Comparison of ENCODE assay signal across 1 cellular context in the genomic region with DNA sequence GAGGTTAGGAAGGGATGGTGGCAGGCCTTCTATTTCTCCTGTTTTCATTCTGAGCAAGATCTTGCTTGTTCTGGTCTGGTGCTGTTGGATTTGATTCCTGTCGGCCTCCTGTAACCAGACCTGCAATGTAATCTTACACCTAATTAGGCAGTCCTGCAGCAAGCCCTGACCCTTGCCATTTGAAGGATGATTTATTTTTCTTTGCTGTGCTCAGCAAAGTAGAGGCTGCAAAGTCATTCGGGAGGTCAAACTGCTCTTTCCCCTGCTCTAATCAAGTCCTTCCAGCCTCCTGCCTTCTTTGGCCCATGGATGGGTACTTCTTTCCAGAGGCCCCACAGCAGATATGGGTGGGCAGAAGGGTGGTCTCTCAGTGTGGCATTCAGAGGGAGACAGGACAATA.
TF ChIP-seq lines count a peak whose summit lies in the region.

No MANE protein-coding gene starts in this region.

TF ChIP-seq in GM23338, 12 proteins besides CTCF, POLR2A, EP300 and RAD21 (continued from another document):
- TF ChIP-seq, protein P1, sequence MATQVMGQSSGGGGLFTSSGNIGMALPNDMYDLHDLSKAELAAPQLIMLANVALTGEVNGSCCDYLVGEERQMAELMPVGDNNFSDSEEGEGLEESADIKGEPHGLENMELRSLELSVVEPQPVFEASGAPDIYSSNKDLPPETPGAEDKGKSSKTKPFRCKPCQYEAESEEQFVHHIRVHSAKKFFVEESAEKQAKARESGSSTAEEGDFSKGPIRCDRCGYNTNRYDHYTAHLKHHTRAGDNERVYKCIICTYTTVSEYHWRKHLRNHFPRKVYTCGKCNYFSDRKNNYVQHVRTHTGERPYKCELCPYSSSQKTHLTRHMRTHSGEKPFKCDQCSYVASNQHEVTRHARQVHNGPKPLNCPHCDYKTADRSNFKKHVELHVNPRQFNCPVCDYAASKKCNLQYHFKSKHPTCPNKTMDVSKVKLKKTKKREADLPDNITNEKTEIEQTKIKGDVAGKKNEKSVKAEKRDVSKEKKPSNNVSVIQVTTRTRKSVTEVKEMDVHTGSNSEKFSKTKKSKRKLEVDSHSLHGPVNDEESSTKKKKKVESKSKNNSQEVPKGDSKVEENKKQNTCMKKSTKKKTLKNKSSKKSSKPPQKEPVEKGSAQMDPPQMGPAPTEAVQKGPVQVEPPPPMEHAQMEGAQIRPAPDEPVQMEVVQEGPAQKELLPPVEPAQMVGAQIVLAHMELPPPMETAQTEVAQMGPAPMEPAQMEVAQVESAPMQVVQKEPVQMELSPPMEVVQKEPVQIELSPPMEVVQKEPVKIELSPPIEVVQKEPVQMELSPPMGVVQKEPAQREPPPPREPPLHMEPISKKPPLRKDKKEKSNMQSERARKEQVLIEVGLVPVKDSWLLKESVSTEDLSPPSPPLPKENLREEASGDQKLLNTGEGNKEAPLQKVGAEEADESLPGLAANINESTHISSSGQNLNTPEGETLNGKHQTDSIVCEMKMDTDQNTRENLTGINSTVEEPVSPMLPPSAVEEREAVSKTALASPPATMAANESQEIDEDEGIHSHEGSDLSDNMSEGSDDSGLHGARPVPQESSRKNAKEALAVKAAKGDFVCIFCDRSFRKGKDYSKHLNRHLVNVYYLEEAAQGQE (IDR thresholded peaks at IDR 0.05; ENCODE audit: unreplicated experiment), result no peak
- TF ChIP-seq ZNF114 (CRISPR knock-in tag; IDR thresholded peaks at IDR 0.05) (no peak), ZNF331 (CRISPR knock-in tag; IDR thresholded peaks at IDR 0.05; ENCODE audit: low read depth) (no peak), POLR2AphosphoS5 (IDR thresholded peaks at IDR 0.05; ENCODE audit: low read depth) (no peak), STAT1 (IDR thresholded peaks at IDR 0.05; ENCODE audit: unreplicated experiment) (no peak)
- TF ChIP-seq, protein P2, sequence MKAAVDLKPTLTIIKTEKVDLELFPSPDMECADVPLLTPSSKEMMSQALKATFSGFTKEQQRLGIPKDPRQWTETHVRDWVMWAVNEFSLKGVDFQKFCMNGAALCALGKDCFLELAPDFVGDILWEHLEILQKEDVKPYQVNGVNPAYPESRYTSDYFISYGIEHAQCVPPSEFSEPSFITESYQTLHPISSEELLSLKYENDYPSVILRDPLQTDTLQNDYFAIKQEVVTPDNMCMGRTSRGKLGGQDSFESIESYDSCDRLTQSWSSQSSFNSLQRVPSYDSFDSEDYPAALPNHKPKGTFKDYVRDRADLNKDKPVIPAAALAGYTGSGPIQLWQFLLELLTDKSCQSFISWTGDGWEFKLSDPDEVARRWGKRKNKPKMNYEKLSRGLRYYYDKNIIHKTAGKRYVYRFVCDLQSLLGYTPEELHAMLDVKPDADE (IDR thresholded peaks at IDR 0.05), result no peak
- TF ChIP-seq, protein P3, sequence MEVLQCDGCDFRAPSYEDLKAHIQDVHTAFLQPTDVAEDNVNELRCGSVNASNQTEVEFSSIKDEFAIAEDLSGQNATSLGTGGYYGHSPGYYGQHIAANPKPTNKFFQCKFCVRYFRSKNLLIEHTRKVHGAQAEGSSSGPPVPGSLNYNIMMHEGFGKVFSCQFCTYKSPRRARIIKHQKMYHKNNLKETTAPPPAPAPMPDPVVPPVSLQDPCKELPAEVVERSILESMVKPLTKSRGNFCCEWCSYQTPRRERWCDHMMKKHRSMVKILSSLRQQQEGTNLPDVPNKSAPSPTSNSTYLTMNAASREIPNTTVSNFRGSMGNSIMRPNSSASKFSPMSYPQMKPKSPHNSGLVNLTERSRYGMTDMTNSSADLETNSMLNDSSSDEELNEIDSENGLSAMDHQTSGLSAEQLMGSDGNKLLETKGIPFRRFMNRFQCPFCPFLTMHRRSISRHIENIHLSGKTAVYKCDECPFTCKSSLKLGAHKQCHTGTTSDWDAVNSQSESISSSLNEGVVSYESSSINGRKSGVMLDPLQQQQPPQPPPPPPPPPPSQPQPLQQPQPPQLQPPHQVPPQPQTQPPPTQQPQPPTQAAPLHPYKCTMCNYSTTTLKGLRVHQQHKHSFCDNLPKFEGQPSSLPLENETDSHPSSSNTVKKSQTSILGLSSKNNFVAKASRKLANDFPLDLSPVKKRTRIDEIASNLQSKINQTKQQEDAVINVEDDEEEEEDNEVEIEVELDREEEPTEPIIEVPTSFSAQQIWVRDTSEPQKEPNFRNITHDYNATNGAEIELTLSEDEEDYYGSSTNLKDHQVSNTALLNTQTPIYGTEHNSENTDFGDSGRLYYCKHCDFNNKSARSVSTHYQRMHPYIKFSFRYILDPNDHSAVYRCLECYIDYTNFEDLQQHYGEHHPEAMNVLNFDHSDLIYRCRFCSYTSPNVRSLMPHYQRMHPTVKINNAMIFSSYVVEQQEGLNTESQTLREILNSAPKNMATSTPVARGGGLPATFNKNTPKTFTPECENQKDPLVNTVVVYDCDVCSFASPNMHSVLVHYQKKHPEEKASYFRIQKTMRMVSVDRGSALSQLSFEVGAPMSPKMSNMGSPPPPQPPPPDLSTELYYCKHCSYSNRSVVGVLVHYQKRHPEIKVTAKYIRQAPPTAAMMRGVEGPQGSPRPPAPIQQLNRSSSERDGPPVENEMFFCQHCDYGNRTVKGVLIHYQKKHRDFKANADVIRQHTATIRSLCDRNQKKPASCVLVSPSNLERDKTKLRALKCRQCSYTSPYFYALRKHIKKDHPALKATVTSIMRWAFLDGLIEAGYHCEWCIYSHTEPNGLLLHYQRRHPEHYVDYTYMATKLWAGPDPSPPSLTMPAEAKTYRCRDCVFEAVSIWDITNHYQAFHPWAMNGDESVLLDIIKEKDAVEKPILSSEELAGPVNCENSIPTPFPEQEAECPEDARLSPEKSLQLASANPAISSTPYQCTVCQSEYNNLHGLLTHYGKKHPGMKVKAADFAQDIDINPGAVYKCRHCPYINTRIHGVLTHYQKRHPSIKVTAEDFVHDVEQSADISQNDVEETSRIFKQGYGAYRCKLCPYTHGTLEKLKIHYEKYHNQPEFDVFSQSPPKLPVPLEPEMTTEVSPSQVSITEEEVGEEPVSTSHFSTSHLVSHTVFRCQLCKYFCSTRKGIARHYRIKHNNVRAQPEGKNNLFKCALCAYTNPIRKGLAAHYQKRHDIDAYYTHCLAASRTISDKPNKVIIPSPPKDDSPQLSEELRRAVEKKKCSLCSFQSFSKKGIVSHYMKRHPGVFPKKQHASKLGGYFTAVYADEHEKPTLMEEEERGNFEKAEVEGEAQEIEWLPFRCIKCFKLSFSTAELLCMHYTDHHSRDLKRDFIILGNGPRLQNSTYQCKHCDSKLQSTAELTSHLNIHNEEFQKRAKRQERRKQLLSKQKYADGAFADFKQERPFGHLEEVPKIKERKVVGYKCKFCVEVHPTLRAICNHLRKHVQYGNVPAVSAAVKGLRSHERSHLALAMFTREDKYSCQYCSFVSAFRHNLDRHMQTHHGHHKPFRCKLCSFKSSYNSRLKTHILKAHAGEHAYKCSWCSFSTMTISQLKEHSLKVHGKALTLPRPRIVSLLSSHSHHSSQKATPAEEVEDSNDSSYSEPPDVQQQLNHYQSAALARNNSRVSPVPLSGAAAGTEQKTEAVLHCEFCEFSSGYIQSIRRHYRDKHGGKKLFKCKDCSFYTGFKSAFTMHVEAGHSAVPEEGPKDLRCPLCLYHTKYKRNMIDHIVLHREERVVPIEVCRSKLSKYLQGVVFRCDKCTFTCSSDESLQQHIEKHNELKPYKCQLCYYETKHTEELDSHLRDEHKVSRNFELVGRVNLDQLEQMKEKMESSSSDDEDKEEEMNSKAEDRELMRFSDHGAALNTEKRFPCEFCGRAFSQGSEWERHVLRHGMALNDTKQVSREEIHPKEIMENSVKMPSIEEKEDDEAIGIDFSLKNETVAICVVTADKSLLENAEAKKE (CRISPR knock-in tag; IDR thresholded peaks at IDR 0.05), result no peak
